ENCODE assay signal across 8 cellular contexts in the genomic region with DNA sequence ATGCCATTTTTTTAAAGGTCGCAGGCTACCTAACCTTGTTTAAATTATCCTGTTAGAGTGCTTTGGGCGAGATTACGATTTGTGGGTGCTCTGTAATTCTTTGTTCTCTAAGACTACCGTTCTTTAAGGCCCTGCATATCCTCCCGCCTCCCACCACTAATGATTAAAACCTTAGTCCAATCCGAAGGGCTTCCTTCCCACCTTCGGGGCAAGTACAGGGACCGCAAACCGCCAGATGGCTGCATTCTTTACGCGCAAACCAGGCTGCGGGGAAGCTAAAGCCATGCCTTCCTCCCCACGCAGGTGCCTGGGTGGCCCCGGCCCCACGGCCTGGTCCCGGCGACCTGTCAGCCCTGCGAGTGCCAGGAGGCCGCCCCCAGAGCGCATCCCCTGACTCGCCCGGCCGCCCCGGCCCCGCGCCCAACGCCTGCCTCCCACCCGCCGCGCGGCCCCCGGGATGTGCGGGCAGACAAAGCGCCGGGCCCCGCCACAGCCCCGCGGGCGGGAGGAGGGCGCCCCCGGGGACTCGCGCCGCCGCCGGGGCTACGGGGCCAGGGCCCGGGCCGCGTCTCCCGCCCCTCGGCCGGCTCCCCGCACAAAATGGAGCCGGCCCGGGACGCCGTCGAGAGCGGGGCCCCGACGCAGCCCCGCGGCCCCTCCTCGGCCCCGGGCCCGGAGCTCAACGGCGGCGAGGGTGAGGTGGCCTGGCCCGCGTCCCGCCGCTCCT. TPM values are rescaled to one million over a fixed set of nuclear protein-coding genes. Genes with fewer than 3 reads are reported as not detected.
DNase-seq lines count a peak whose midpoint lies in the region; ATAC-seq and TF ChIP-seq lines count a peak whose summit lies in the region.

No MANE protein-coding gene starts in this region.

- TF ChIP-seq CTCF in VCaP (conservative IDR thresholded peaks at IDR 0.05), result no peak

- peak overlapping the region; percentile 98 for H3K27ac ChIP-seq in VCaP
- peak overlapping the region; percentile 54 to 93 (median 84) for H3K27ac ChIP-seq in skin epidermis

- DNase-seq in EL (peak; percentile 77), LHCN-M2 (ENCODE audit: low read depth) (peak; percentile 43), T47D (ENCODE audit: low read depth in 1 of 2, low spot score in 1 of 2) (peak; percentile 69 to 74), iPS-NIHi11 (ENCODE audit: low spot score) (peak; percentile 46), DMS114 treated with DMSO at 0.1 percent for 48 hours (lab: John Stamatoyannopoulos, UW; ENCODE audit: unreplicated experiment) (no peak)

- ATAC-seq in GM21723 (IDR thresholded peaks at IDR 0.05; ENCODE audit: unreplicated experiment), result peak; percentile 30

- in situ Hi-C loops in T47D (cut with HindIII; ENCODE audit: low pct_unique_long_range_greater_than_20kb, low sequenced_read_pairs), result no loop called here

- H3K4me3 ChIP-seq in skin epidermis, result peak overlapping the region; percentile 57 to 74 (median 66)

RNA-seq across cellular contexts. Expression of gene NFYB, which starts 0.7 kb away (rescaled TPM):
- total RNA-seq in LHCN-M2 (2014; rRNA removed), result 18.3 and 18.8 TPM in 2 replicates
- 10.7 TPM for polyA plus RNA-seq in LHCN-M2 (2012)
